1 cellular context compared by ENCODE assay signal in genomic region chr9:26892251-26893029, GRCh38.
TF ChIP-seq lines count a peak whose summit lies in the region.

Gene CAAP1 (minus strand): TSS chr9:26892802. CDS start chr9:26892715, 87 bp downstream.

TF ChIP-seq in HepG2, 621 proteins besides CTCF, POLR2A, EP300 and RAD21 (continued from another document and continues in another):
- TF ChIP-seq HNF1A (IDR thresholded peaks at IDR 0.05; ENCODE audit: low read depth) (no peak), HNF1A (CRISPR knock-in tag; IDR thresholded peaks at IDR 0.05; ENCODE audit: borderline replicate concordance) (peak; percentile 65; the same call in 1 of the 2 replicates), SOX13 (IDR thresholded peaks at IDR 0.05) (no peak), SOX13 (CRISPR knock-in tag; conservative IDR thresholded peaks at IDR 0.05 in 1 of 2, IDR thresholded peaks at IDR 0.05 in 1 of 2) (peak; percentile 36 to 63; a peak in 1 of 4 replicates), ZNF570 (CRISPR knock-in tag; IDR thresholded peaks at IDR 0.05; ENCODE audit: borderline replicate concordance) (no peak), MNT (IDR thresholded peaks at IDR 0.05) (peak; percentile 49), CREM (IDR thresholded peaks at IDR 0.05) (peak; percentile 98), CREM (CRISPR knock-in tag; IDR thresholded peaks at IDR 0.05) (peak; percentile 91), CBFB (CRISPR knock-in tag; IDR thresholded peaks at IDR 0.05) (peak; percentile 20; the same call in 1 of the 2 replicates), ASH2L (IDR thresholded peaks at IDR 0.05; ENCODE audit: insufficient read length, low read depth, low read length) (peak; percentile 100), ZNF335 (CRISPR knock-in tag; IDR thresholded peaks at IDR 0.05) (peak; percentile 68; the same call in 1 of the 2 replicates), CERS6 (CRISPR knock-in tag; IDR thresholded peaks at IDR 0.05) (no peak), ZNF205 (CRISPR knock-in tag; IDR thresholded peaks at IDR 0.05) (peak; percentile 45), ZNF225 (CRISPR knock-in tag; IDR thresholded peaks at IDR 0.05) (peak; percentile 86), TP53 (CRISPR knock-in tag; conservative IDR thresholded peaks at IDR 0.05) (0 out of 2 replicates have a peak, but pooled peaks have one; percentile 27), ELF3 (CRISPR knock-in tag; IDR thresholded peaks at IDR 0.05) (peak; percentile 40; the same call in 1 of the 2 replicates), GLMP (CRISPR knock-in tag; IDR thresholded peaks at IDR 0.05; ENCODE audit: borderline replicate concordance) (no peak), ZBTB33 (CRISPR knock-in tag; IDR thresholded peaks at IDR 0.05) (no peak), NFE2L1 (CRISPR knock-in tag; IDR thresholded peaks at IDR 0.05; ENCODE audit: borderline replicate concordance) (peak; percentile 27; the same call in 1 of the 2 replicates), ZMYM2 (CRISPR knock-in tag; IDR thresholded peaks at IDR 0.05) (no peak), ZNF101 (CRISPR knock-in tag; IDR thresholded peaks at IDR 0.05; ENCODE audit: borderline replicate concordance, low read depth) (no peak), HNRNPUL1 (IDR thresholded peaks at IDR 0.05; ENCODE audit: low read depth, low read length) (no peak), ZNF574 (CRISPR knock-in tag; IDR thresholded peaks at IDR 0.05) (peak; percentile 93), RBAK (CRISPR knock-in tag; IDR thresholded peaks at IDR 0.05) (peak; percentile 68; the same call in 1 of the 2 replicates), ZNF136 (CRISPR knock-in tag; IDR thresholded peaks at IDR 0.05; ENCODE audit: low read depth) (no peak), DMAP1 (CRISPR knock-in tag; IDR thresholded peaks at IDR 0.05) (peak; percentile 98), MEIS2 (CRISPR knock-in tag; IDR thresholded peaks at IDR 0.05) (peak; percentile 67; the same call in 1 of the 2 replicates), KMT2B (CRISPR knock-in tag; IDR thresholded peaks at IDR 0.05) (peak; percentile 100), CAMTA2 (CRISPR knock-in tag; IDR thresholded peaks at IDR 0.05; ENCODE audit: borderline replicate concordance) (peak; percentile 59; the same call in 1 of the 2 replicates), AGO1 (IDR thresholded peaks at IDR 0.05; ENCODE audit: low read depth, low read length, poor library complexity, severe bottlenecking) (no peak), NFKB2 (CRISPR knock-in tag; IDR thresholded peaks at IDR 0.05; ENCODE audit: borderline replicate concordance) (peak; percentile 84), MAX (IDR thresholded peaks at IDR 0.05) (peak; percentile 87), GTF3A (CRISPR knock-in tag; conservative IDR thresholded peaks at IDR 0.05) (0 out of 2 replicates have a peak, but pooled peaks have one; percentile 56), ZFY (CRISPR knock-in tag; IDR thresholded peaks at IDR 0.05) (peak; percentile 75), ZNF251 (CRISPR knock-in tag; IDR thresholded peaks at IDR 0.05) (no peak), ZNF75D (CRISPR knock-in tag; IDR thresholded peaks at IDR 0.05; ENCODE audit: borderline replicate concordance) (no peak), ZNF331 (CRISPR knock-in tag; IDR thresholded peaks at IDR 0.05) (peak; percentile 61), MIER2 (CRISPR knock-in tag; IDR thresholded peaks at IDR 0.05) (0 out of 2 replicates have a peak, but pooled peaks have one; percentile 21), ZSCAN22 (CRISPR knock-in tag; IDR thresholded peaks at IDR 0.05) (no peak), SMARCE1 (IDR thresholded peaks at IDR 0.05; ENCODE audit: borderline replicate concordance) (no peak), RFX3 (CRISPR knock-in tag; IDR thresholded peaks at IDR 0.05) (0 out of 2 replicates have a peak, but pooled peaks have one; percentile 9), STAT6 (CRISPR knock-in tag; IDR thresholded peaks at IDR 0.05; ENCODE audit: borderline replicate concordance) (peak; percentile 36; the same call in 1 of the 2 replicates), RXRB (CRISPR knock-in tag; IDR thresholded peaks at IDR 0.05; ENCODE audit: borderline replicate concordance) (peak; percentile 74), KDM5A (IDR thresholded peaks at IDR 0.05; ENCODE audit: borderline replicate concordance, low read length) (peak; percentile 94), IRF1 (CRISPR knock-in tag; IDR thresholded peaks at IDR 0.05; ENCODE audit: low read depth) (no peak), ZBTB38 (CRISPR knock-in tag; IDR thresholded peaks at IDR 0.05) (peak; percentile 93), SOX6 (IDR thresholded peaks at IDR 0.05) (no peak), SOX6 (CRISPR knock-in tag; IDR thresholded peaks at IDR 0.05) (peak; percentile 74)
